ENCODE assay signal across 29 cellular contexts in the genomic region with DNA sequence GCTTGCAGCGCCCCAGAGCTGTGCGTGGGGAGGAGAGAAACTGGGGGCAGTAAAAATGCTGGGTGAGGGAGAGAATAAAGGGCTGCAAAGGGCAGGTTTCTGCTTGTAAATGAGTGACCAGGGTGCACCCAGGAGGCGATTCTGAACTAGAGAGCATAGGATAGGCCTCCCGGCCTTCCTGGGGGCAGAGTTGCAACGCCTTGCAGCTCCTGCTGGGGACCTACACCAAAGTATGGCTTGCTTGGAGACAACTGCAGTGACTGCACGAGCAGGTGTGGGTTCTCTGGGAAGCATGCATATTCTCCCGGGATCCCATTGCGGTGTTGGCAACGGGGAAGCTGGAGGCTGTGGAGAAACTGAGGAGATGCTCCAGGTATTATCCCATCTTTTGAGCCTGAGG.
"Had no signal": no experiment of that assay in that cellular context is flagged by ENCODE, and none has a peak within 500 bp of the region (broad histone marks: within the 10 kb centered on the region; RNA-seq: fewer than 3 reads in every experiment).

No MANE protein-coding gene starts in this region.

- H3K4me2 ChIP-seq: hepatocyte had no signal

- ATAC-seq: esophagus mucosa; foreskin keratinocyte; gastroesophageal sphincter; heart left ventricle; left colon; left ventricle myocardium superior; lower lobe of right lung; naive thymus-derived CD8-positive, alpha-beta T cell; right cardiac atrium; stimulated activated memory B cell treated with anti-CD40 and anti-IgM and Interleukin-4, amounts not matched to agents 10 μg/mL and 1 μg/mL and 100 μg/mL, for 72 hours; stimulated activated naive CD8-positive, alpha-beta T cell treated with anti-CD3 and anti-CD28 coated beads, Interleukin-15, Interleukin-2, amounts not matched to agents 100 U/mL and 50 U/mL, for 24 hours had no signal

- H3K4me3 ChIP-seq: dorsolateral prefrontal cortex, gastroesophageal sphincter, heart left ventricle, hepatocyte, lower lobe of right lung, prostate gland, skin epidermis, spleen, testis, tibial artery had no signal

- H2AFZ ChIP-seq: hepatocyte, parathyroid adenoma had no signal

- H3K36me3 Mint-ChIP-seq: naive thymus-derived CD8-positive, alpha-beta T cell; stimulated activated memory B cell treated with anti-CD40 and anti-IgM and Interleukin-4, amounts not matched to agents 10 μg/mL and 1 μg/mL and 100 μg/mL, for 72 hours; type B pancreatic cell had no signal

- H3K9me3 Mint-ChIP-seq: endodermal cell; naive thymus-derived CD8-positive, alpha-beta T cell; neural crest cell; stimulated activated memory B cell treated with anti-CD40 and anti-IgM and Interleukin-4, amounts not matched to agents 10 μg/mL and 1 μg/mL and 100 μg/mL, for 72 hours; type B pancreatic cell had no signal

- H3K9me3 ChIP-seq: gastroesophageal sphincter, heart left ventricle, lower lobe of right lung, prostate gland, spleen, testis, tibial artery had no signal

- H3K27me3 ChIP-seq: dorsolateral prefrontal cortex, gastroesophageal sphincter, heart left ventricle, hepatocyte, spleen, testis, tibial artery had no signal

- H3K4me3 Mint-ChIP-seq: endodermal cell; naive thymus-derived CD8-positive, alpha-beta T cell; neural crest cell; stimulated activated memory B cell treated with anti-CD40 and anti-IgM and Interleukin-4, amounts not matched to agents 10 μg/mL and 1 μg/mL and 100 μg/mL, for 72 hours; type B pancreatic cell had no signal

- H3K36me3 ChIP-seq: gastroesophageal sphincter, heart left ventricle, lower lobe of right lung, prostate gland, spleen, tibial artery had no signal

- H3K27ac ChIP-seq: dorsolateral prefrontal cortex, epithelial cell of prostate, foreskin keratinocyte, gastroesophageal sphincter, heart left ventricle, hepatocyte, lower lobe of right lung, parathyroid adenoma, prostate gland, skin epidermis, spleen, testis, tibial artery had no signal

- H3K9ac ChIP-seq: parathyroid adenoma had no signal

- H3K4me1 Mint-ChIP-seq: naive thymus-derived CD8-positive, alpha-beta T cell; neural crest cell; stimulated activated memory B cell treated with anti-CD40 and anti-IgM and Interleukin-4, amounts not matched to agents 10 μg/mL and 1 μg/mL and 100 μg/mL, for 72 hours had no signal

- DNase-seq: cerebellar nuclear complex; cortex of kidney; dorsolateral prefrontal cortex; effector CD4-positive, alpha-beta T cell; endodermal cell; foreskin keratinocyte; heart left ventricle; left colon; left ventricle myocardium superior; lower lobe of right lung; right cardiac atrium; spleen; stimulated activated CD4-positive, alpha-beta T cell treated with anti-CD3 and anti-CD28 coated beads, Interleukin-4, amount 100 ng/mL, for 4 hours; stimulated activated naive CD8-positive, alpha-beta T cell treated with anti-CD3 and anti-CD28 coated beads, Interleukin-15, Interleukin-2, amounts not matched to agents 100 U/mL and 50 U/mL, for 24 hours; substantia nigra; testis; tibial artery had no signal

- H3K27me3 Mint-ChIP-seq: stimulated activated memory B cell treated with anti-CD40 and anti-IgM and Interleukin-4, amounts not matched to agents 10 μg/mL and 1 μg/mL and 100 μg/mL, for 72 hours had no signal

- H3K79me2 ChIP-seq: hepatocyte, parathyroid adenoma had no signal

- FAIRE-seq: islet of Langerhans had no signal

- H3K27ac Mint-ChIP-seq: endodermal cell; naive thymus-derived CD8-positive, alpha-beta T cell; stimulated activated memory B cell treated with anti-CD40 and anti-IgM and Interleukin-4, amounts not matched to agents 10 μg/mL and 1 μg/mL and 100 μg/mL, for 72 hours; type B pancreatic cell had no signal

- H3K4me1 ChIP-seq: foreskin keratinocyte, gastroesophageal sphincter, heart left ventricle, lower lobe of right lung, parathyroid adenoma, prostate gland, spleen, testis, tibial artery had no signal
